ENCODE assay signal across 21 cellular contexts in genomic region chr2:47617523-47618271, GRCh38. TPM values are rescaled to one million over a fixed set of nuclear protein-coding genes. Genes with fewer than 3 reads are reported as not detected.
DNase-seq lines count a peak whose midpoint lies in the region; ATAC-seq and TF ChIP-seq lines count a peak whose summit lies in the region.
"Had no signal": no experiment of that assay in that cellular context is flagged by ENCODE, and none has a peak within 500 bp of the region (broad histone marks: within the 10 kb centered on the region; RNA-seq: fewer than 3 reads in every experiment).

No MANE protein-coding gene starts in this region.

- no peaks in the 10 kb centered on the region for H3K9me3 ChIP-seq in neuronal stem cell (replicated peaks in 1 of 2; ENCODE audit: control insufficient read depth in 2 of 2, insufficient read depth in 1 of 2, low read depth in 1 of 2, low read length in 2 of 2)
- no peaks in the 10 kb centered on the region for H3K9me3 ChIP-seq in aorta (ENCODE audit: control insufficient read depth, low read length)
- H3K9me3 ChIP-seq: Caco-2 had no signal

- intact Hi-C loops in aorta (cut with DNase I), result no loop called here

- H3K18ac ChIP-seq in neuronal stem cell (ENCODE audit: low read length), result peak overlapping the region; percentile 99

- H3K4me2 ChIP-seq in neuronal stem cell (ENCODE audit: insufficient read depth, low read length, poor library complexity, severe bottlenecking), result peak overlapping the region; percentile 37
- H3K4me2 ChIP-seq: BLaER1 treated with 17β-estradiol and CSF1 and Interleukin-3, amounts not matched to agents 10 nM and 100 nM; KMS-11 had no signal

- H3K27me3 Mint-ChIP-seq in HFFc6 (ENCODE audit: insufficient read depth), result peaks cover 27% of the 10 kb centered on the region

- DNase-seq in coronary artery (ENCODE audit: low spot score) (peak; percentile 43), left kidney (ENCODE audit: low read depth, low spot score) (peak; percentile 72), neuronal stem cell (ENCODE audit: low spot score) (no peak), aorta (no peak), HFFc6 (no peak), A172 (ENCODE audit: low spot score) (no peak), SIG-M5 (lab: John Stamatoyannopoulos, UW) (no peak)
- DNase-seq: ACHN; Caco-2; CD4-positive, alpha-beta memory T cell; IMR-90; NCI-H1092 treated with DMSO at 0.1 percent for 48 hours; NCI-H2029 treated with DMSO at 0.1 percent for 48 hours; NCI-H226; NCI-H524; NCI-H774; NK-92 treated with Interleukin-12 subunit alpha and Interleukin-12 subunit beta, amount 100 ng/mL, for 24 hours had no signal

- H3K36me3 Mint-ChIP-seq in HFFc6 (ENCODE audit: low read depth), result no peaks in the 10 kb centered on the region
- H3K36me3 Mint-ChIP-seq: CD4-positive, alpha-beta memory T cell had no signal

- peak overlapping the region; percentile 99 for H2BK120ac ChIP-seq in neuronal stem cell (ENCODE audit: low read depth, low read length)

- H3K14ac ChIP-seq in neuronal stem cell (ENCODE audit: low read length), result peak overlapping the region; percentile 66

- H2AFZ ChIP-seq in neuronal stem cell (ENCODE audit: low read length), result peak overlapping the region; percentile 5

- no peaks in the 10 kb centered on the region for H3K9me3 Mint-ChIP-seq in HFFc6

- H2BK12ac ChIP-seq in neuronal stem cell (ENCODE audit: low read length), result peak overlapping the region; percentile 99

- peak overlapping the region; percentile 99 for H4K91ac ChIP-seq in neuronal stem cell (ENCODE audit: low read depth, low read length, poor library complexity)

- H3K4me1 ChIP-seq in neuronal stem cell (ENCODE audit: control insufficient read depth in 2 of 2, insufficient read depth in 1 of 2, low read depth in 1 of 2, low read length in 2 of 2) (peaks cover 40 to 41% of the 10 kb centered on the region in 2 donors), aorta (ENCODE audit: control insufficient read depth in 1 of 2, insufficient read depth in 2 of 2, low read length in 2 of 2) (no peaks in the 10 kb centered on the region)
- H3K4me1 ChIP-seq: Caco-2 had no signal

- H3K9ac ChIP-seq in neuronal stem cell (ENCODE audit: low read depth, low read length, poor library complexity), result peak overlapping the region; percentile 39
- H3K9ac ChIP-seq: BLaER1 treated with 17β-estradiol and CSF1 and Interleukin-3, amounts not matched to agents 10 nM and 100 nM; KMS-11 had no signal

- WGBS in neuronal stem cell (ENCODE audit: extremely low coverage in 2 of 2, insufficient read length in 2 of 2, insufficient replicate concordance in 1 of 2), 2 donors, result no CpG with 5 or more reads among the region's 14 CpGs
- WGBS in aorta, 2 donors, result 53 to 54% methylated on average over 14 of the region's 14 CpGs

- H2BK15ac ChIP-seq in neuronal stem cell (ENCODE audit: low read length), result peak overlapping the region; percentile 66

- no peaks in the 10 kb centered on the region for H3K4me1 Mint-ChIP-seq in HFFc6 (ENCODE audit: low read depth)
- H3K4me1 Mint-ChIP-seq: CD4-positive, alpha-beta memory T cell had no signal

- H3K27ac Mint-ChIP-seq in HFFc6, result no peak overlapping the region
- H3K27ac Mint-ChIP-seq: CD4-positive, alpha-beta memory T cell had no signal

- peak overlapping the region; percentile 100 for H2AK5ac ChIP-seq in neuronal stem cell (ENCODE audit: low read depth, low read length)

- no peak overlapping the region for H3K4me3 ChIP-seq in coronary artery
- no peak overlapping the region for H3K4me3 ChIP-seq in neuronal stem cell (ENCODE audit: low read length in 2 of 2)
- H3K4me3 ChIP-seq in aorta (ENCODE audit: low read length in 2 of 2), result no peak overlapping the region
- H3K4me3 ChIP-seq: BLaER1 treated with 17β-estradiol and CSF1 and Interleukin-3, amounts not matched to agents 10 nM and 100 nM had no signal

- H2BK5ac ChIP-seq in neuronal stem cell (ENCODE audit: low read length), result peak overlapping the region; percentile 100

- no peak overlapping the region for H3K23ac ChIP-seq in neuronal stem cell (ENCODE audit: low read depth, low read length, poor library complexity)

- peak; percentile 13 for ATAC-seq in aorta (ENCODE audit: low FRiP score)
- ATAC-seq: HCT116, Panc1 had no signal

- no peak for TF ChIP-seq CTCF in coronary artery (IDR thresholded peaks at IDR 0.05)
- TF ChIP-seq CTCF in HFFc6 (IDR thresholded peaks at IDR 0.05), result no peak

- no peak overlapping the region for H3K4me3 Mint-ChIP-seq in HFFc6
- H3K4me3 Mint-ChIP-seq: CD4-positive, alpha-beta memory T cell had no signal

- H3K27ac ChIP-seq in coronary artery (no peak overlapping the region), neuronal stem cell (replicated peaks; ENCODE audit: low read length) (peak overlapping the region; percentile 99), aorta (ENCODE audit: low read depth in 1 of 2, low read length in 2 of 2) (no peak overlapping the region)
- H3K27ac ChIP-seq: BLaER1 treated with 17β-estradiol and CSF1 and Interleukin-3, amounts not matched to agents 10 nM and 100 nM; KMS-11 had no signal

- peak overlapping the region; percentile 92 for H4K8ac ChIP-seq in neuronal stem cell (ENCODE audit: low read depth, low read length)

- H3K79me1 ChIP-seq in neuronal stem cell (ENCODE audit: low read depth, low read length), result no peaks in the 10 kb centered on the region

- H3K36me3 ChIP-seq in neuronal stem cell (replicated peaks in 1 of 2; ENCODE audit: control insufficient read depth in 2 of 2, insufficient read depth in 2 of 2, low read length in 2 of 2), result no peaks in the 10 kb centered on the region
- no peaks in the 10 kb centered on the region for H3K36me3 ChIP-seq in aorta (ENCODE audit: control insufficient read depth in 1 of 2, insufficient read depth in 2 of 2, low read length in 1 of 2)
- H3K36me3 ChIP-seq: BLaER1 treated with 17β-estradiol and CSF1 and Interleukin-3, amounts not matched to agents 10 nM and 100 nM had no signal

- no peaks in the 10 kb centered on the region for H3K27me3 ChIP-seq in neuronal stem cell (ENCODE audit: control insufficient read depth in 3 of 3, insufficient read depth in 3 of 3, low read depth in 1 of 3, low read length in 3 of 3)
- no peaks in the 10 kb centered on the region for H3K27me3 ChIP-seq in aorta (ENCODE audit: control insufficient read depth in 1 of 2, insufficient read depth in 2 of 2, low read length in 1 of 2)
- H3K27me3 ChIP-seq: BLaER1 treated with 17β-estradiol and CSF1 and Interleukin-3, amounts not matched to agents 10 nM and 100 nM had no signal

- H3K4ac ChIP-seq in neuronal stem cell (ENCODE audit: low read length), result peak overlapping the region; percentile 97

RNA-seq across cellular contexts. Expression of gene KCNK12, which starts 46.9 kb away (rescaled TPM):
- polyA plus RNA-seq in neuronal stem cell (2013, experiment 1 of 2), result 7.9 TPM
- 7.8 TPM for polyA plus RNA-seq in neuronal stem cell (2013, experiment 2 of 2)
- under 1 TPM in 1 of 2 donors, not detected in 1; 0.13 TPM for total RNA-seq in aorta
- not detected for polyA plus RNA-seq in aorta
- total RNA-seq in HFFc6 (2021; fragmentation: NEBNext Ultra II Directional; extraction: Animal tissue kit (Norgen Biotek cat#: 25700)), result under 1 TPM in 1 of 6 experiments, not detected in 5; 0.02 TPM
- total RNA-seq in A172 (2014; rRNA removed; shearing (Covaris generic)), result not detected in 2 replicates
- total RNA-seq: Caco-2, IMR-90 had no signal

Comparison
In these comparisons a context has a peak if more than half of its experiments do, and no peak if none do; other contexts are left out.
1. DNase-seq: peak in coronary artery (single experiment) and left kidney (single experiment); none in neuronal stem cell (single experiment), aorta (0 of 2), HFFc6 (single experiment), A172 (single experiment) and SIG-M5 (single experiment).